ENCODE assay signal across 1 cellular context in genomic region chr17:14522795-14523387, GRCh38.
TF ChIP-seq lines count a peak whose summit lies in the region.

No MANE protein-coding gene starts in this region.

TF ChIP-seq in K562, 482 proteins besides CTCF, POLR2A, EP300 and RAD21 (continued from another document):
- 0 out of 2 replicates have a peak, but pooled peaks have one; percentile 31 for TF ChIP-seq ZNF165 (CRISPR knock-in tag; IDR thresholded peaks at IDR 0.05; ENCODE audit: borderline replicate concordance)
- TF ChIP-seq NR4A1 (CRISPR knock-in tag; IDR thresholded peaks at IDR 0.05): no peak
- TF ChIP-seq NR4A1 (tag; IDR thresholded peaks at IDR 0.05): peak; percentile 96
- peak; percentile 75; the same call in 1 of the 2 replicates for TF ChIP-seq NFXL1 (CRISPR knock-in tag; IDR thresholded peaks at IDR 0.05)
- TF ChIP-seq ZNF76 (CRISPR knock-in tag; IDR thresholded peaks at IDR 0.05; ENCODE audit: borderline replicate concordance): peak; percentile 90
- peak; percentile 72; the same call in 1 of the 2 replicates for TF ChIP-seq ZNF589 (CRISPR knock-in tag; IDR thresholded peaks at IDR 0.05; ENCODE audit: low read depth)
- 0 out of 2 replicates have a peak, but pooled peaks have one; percentile 48 for TF ChIP-seq ZNF644 (tag; IDR thresholded peaks at IDR 0.05; ENCODE audit: low read depth)
- TF ChIP-seq TEAD1 (CRISPR knock-in tag; IDR thresholded peaks at IDR 0.05): peak in 1 of 2 experiments; percentile 87; a peak in 2 of 4 replicates
- TF ChIP-seq ZNF668 (CRISPR knock-in tag; IDR thresholded peaks at IDR 0.05): no peak
- TF ChIP-seq SMAD4 (CRISPR knock-in tag; conservative IDR thresholded peaks at IDR 0.05): peak; percentile 74
- 0 out of 2 replicates have a peak, but pooled peaks have one; percentile 49 for TF ChIP-seq ZNF41 (CRISPR knock-in tag; conservative IDR thresholded peaks at IDR 0.05)
- TF ChIP-seq ZNF79 (CRISPR knock-in tag; IDR thresholded peaks at IDR 0.05; ENCODE audit: low read depth): 0 out of 2 replicates have a peak, but pooled peaks have one; percentile 23
- TF ChIP-seq CSDE1 (IDR thresholded peaks at IDR 0.05): no peak
- TF ChIP-seq PTTG1 (tag; IDR thresholded peaks at IDR 0.05; ENCODE audit: low read depth): peak; percentile 74; the same call in 1 of the 2 replicates
- peak; percentile 47; the same call in 1 of the 2 replicates for TF ChIP-seq BACH1 (tag; IDR thresholded peaks at IDR 0.05)
- peak; percentile 79; the same call in 1 of the 2 replicates for TF ChIP-seq HIVEP1 (CRISPR knock-in tag; IDR thresholded peaks at IDR 0.05)
- no peak for TF ChIP-seq ZNF197 (CRISPR knock-in tag; IDR thresholded peaks at IDR 0.05; ENCODE audit: low read depth)
- peak; percentile 78; the same call in 1 of the 2 replicates for TF ChIP-seq ZNF583 (CRISPR knock-in tag; IDR thresholded peaks at IDR 0.05)
- peak; percentile 59; the same call in 1 of the 2 replicates for TF ChIP-seq ZNF311 (CRISPR knock-in tag; IDR thresholded peaks at IDR 0.05)
- no peak for TF ChIP-seq THRB (CRISPR knock-in tag; conservative IDR thresholded peaks at IDR 0.05)
- TF ChIP-seq ETS1 (conservative IDR thresholded peaks at IDR 0.05; ENCODE audit: control insufficient read depth, low read depth, low read length): no peak
- peak; percentile 35; the same call in 1 of the 2 replicates for TF ChIP-seq ZNF395 (CRISPR knock-in tag; IDR thresholded peaks at IDR 0.05)
- peak; percentile 88 for TF ChIP-seq ZNF175 (CRISPR knock-in tag; IDR thresholded peaks at IDR 0.05; ENCODE audit: low read depth)
- TF ChIP-seq ZNF639 (CRISPR knock-in tag; conservative IDR thresholded peaks at IDR 0.05 in 1 of 2, IDR thresholded peaks at IDR 0.05 in 1 of 2): peak in 1 of 2 experiments; percentile 75; a peak in 2 of 4 replicates
- TF ChIP-seq ZNF184 (CRISPR knock-in tag; IDR thresholded peaks at IDR 0.05): no peak
- TF ChIP-seq ZNF740 (CRISPR knock-in tag; IDR thresholded peaks at IDR 0.05): no peak
- peak in 1 of 2 experiments; percentile 76; a peak in 1 of 4 replicates for TF ChIP-seq ZNF740 (tag; IDR thresholded peaks at IDR 0.05)
- TF ChIP-seq ZNF239 (CRISPR knock-in tag; IDR thresholded peaks at IDR 0.05): peak; percentile 61; the same call in 1 of the 2 replicates
- TF ChIP-seq KLF6 (CRISPR knock-in tag; IDR thresholded peaks at IDR 0.05; ENCODE audit: borderline replicate concordance): peak; percentile 89; the same call in 1 of the 2 replicates
- TF ChIP-seq NR2C1 (IDR thresholded peaks at IDR 0.05): no peak
- TF ChIP-seq NR2C1 (tag; IDR thresholded peaks at IDR 0.05): peak; percentile 49; the same call in 1 of the 2 replicates
- TF ChIP-seq MAFF (IDR thresholded peaks at IDR 0.05; ENCODE audit: low read length): no peak
- TF ChIP-seq ZNF449 (CRISPR knock-in tag; IDR thresholded peaks at IDR 0.05): peak; percentile 78; the same call in 1 of the 2 replicates
- TF ChIP-seq TSHZ1 (CRISPR knock-in tag; IDR thresholded peaks at IDR 0.05): peak; percentile 82
- 0 out of 2 replicates have a peak, but pooled peaks have one; percentile 26 for TF ChIP-seq ZBTB12 (CRISPR knock-in tag; IDR thresholded peaks at IDR 0.05)
- TF ChIP-seq USF2 (CRISPR knock-in tag; IDR thresholded peaks at IDR 0.05): no peak
- no peak for TF ChIP-seq CTBP1 (IDR thresholded peaks at IDR 0.05; ENCODE audit: borderline replicate concordance)
- TF ChIP-seq ILK (tag; IDR thresholded peaks at IDR 0.05; ENCODE audit: borderline replicate concordance, low read depth): peak; percentile 77; the same call in 1 of the 2 replicates
- 0 out of 2 replicates have a peak, but pooled peaks have one; percentile 50 for TF ChIP-seq DDX20 (tag; IDR thresholded peaks at IDR 0.05; ENCODE audit: low read depth)
